1 cellular context compared by ENCODE assay signal in the genomic region with DNA sequence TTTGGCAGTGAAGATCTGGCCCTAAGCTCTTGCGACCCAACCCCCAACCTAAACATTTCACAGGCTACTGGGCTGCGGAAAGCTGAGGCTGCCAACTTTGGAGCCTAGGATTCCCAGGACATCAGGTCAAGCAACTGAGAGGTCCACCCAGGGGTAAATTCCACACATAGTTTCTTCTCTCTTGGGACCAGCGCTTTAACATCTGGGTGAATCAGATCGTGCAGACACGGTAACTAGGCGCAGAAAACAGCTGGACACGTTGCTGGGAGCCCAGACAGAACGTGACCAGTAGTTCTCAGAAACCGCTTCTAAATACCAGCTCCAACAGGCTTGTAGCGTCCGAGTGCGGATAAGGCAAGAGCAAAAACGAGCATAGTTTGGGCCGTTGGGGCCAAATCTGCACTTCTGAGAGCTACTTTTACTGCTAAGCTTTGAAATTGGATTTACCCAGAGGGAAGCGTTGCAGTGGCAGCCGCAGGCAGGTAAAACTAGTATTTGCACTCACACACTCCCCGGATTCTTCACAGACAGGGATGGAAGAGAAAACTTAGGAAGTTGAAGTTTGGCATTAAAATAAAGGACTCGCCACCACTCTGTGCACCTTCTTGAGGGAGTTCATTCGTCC.
TF ChIP-seq lines count a peak whose summit lies in the region.

No MANE protein-coding gene starts in this region.

TF ChIP-seq in HepG2, 621 proteins besides CTCF, POLR2A, EP300 and RAD21 (continued from another document and continues in another):
- TF ChIP-seq, protein P1, sequence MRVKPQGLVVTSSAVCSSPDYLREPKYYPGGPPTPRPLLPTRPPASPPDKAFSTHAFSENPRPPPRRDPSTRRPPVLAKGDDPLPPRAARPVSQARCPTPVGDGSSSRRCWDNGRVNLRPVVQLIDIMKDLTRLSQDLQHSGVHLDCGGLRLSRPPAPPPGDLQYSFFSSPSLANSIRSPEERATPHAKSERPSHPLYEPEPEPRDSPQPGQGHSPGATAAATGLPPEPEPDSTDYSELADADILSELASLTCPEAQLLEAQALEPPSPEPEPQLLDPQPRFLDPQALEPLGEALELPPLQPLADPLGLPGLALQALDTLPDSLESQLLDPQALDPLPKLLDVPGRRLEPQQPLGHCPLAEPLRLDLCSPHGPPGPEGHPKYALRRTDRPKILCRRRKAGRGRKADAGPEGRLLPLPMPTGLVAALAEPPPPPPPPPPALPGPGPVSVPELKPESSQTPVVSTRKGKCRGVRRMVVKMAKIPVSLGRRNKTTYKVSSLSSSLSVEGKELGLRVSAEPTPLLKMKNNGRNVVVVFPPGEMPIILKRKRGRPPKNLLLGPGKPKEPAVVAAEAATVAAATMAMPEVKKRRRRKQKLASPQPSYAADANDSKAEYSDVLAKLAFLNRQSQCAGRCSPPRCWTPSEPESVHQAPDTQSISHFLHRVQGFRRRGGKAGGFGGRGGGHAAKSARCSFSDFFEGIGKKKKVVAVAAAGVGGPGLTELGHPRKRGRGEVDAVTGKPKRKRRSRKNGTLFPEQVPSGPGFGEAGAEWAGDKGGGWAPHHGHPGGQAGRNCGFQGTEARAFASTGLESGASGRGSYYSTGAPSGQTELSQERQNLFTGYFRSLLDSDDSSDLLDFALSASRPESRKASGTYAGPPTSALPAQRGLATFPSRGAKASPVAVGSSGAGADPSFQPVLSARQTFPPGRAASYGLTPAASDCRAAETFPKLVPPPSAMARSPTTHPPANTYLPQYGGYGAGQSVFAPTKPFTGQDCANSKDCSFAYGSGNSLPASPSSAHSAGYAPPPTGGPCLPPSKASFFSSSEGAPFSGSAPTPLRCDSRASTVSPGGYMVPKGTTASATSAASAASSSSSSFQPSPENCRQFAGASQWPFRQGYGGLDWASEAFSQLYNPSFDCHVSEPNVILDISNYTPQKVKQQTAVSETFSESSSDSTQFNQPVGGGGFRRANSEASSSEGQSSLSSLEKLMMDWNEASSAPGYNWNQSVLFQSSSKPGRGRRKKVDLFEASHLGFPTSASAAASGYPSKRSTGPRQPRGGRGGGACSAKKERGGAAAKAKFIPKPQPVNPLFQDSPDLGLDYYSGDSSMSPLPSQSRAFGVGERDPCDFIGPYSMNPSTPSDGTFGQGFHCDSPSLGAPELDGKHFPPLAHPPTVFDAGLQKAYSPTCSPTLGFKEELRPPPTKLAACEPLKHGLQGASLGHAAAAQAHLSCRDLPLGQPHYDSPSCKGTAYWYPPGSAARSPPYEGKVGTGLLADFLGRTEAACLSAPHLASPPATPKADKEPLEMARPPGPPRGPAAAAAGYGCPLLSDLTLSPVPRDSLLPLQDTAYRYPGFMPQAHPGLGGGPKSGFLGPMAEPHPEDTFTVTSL (CRISPR knock-in tag; IDR thresholded peaks at IDR 0.05; ENCODE audit: borderline replicate concordance) = no peak
- 0 out of 2 replicates have a peak, but pooled peaks have one; percentile 49 for TF ChIP-seq ZNF264 (CRISPR knock-in tag; IDR thresholded peaks at IDR 0.05)
- TF ChIP-seq ETS1 (CRISPR knock-in tag; IDR thresholded peaks at IDR 0.05) = no peak
- 0 out of 2 replicates have a peak, but pooled peaks have one; percentile 25 for TF ChIP-seq ZNF83 (CRISPR knock-in tag; IDR thresholded peaks at IDR 0.05; ENCODE audit: borderline replicate concordance)
- no peak for TF ChIP-seq ZSCAN22 (CRISPR knock-in tag; IDR thresholded peaks at IDR 0.05)
- TF ChIP-seq ZNF776 (CRISPR knock-in tag; IDR thresholded peaks at IDR 0.05) = no peak
- TF ChIP-seq ZNF556 (CRISPR knock-in tag; IDR thresholded peaks at IDR 0.05; ENCODE audit: borderline replicate concordance) = 0 out of 2 replicates have a peak, but pooled peaks have one; percentile 22
- 0 out of 2 replicates have a peak, but pooled peaks have one; percentile 34 for TF ChIP-seq ZNF136 (CRISPR knock-in tag; IDR thresholded peaks at IDR 0.05; ENCODE audit: low read depth)
- TF ChIP-seq, protein P2, sequence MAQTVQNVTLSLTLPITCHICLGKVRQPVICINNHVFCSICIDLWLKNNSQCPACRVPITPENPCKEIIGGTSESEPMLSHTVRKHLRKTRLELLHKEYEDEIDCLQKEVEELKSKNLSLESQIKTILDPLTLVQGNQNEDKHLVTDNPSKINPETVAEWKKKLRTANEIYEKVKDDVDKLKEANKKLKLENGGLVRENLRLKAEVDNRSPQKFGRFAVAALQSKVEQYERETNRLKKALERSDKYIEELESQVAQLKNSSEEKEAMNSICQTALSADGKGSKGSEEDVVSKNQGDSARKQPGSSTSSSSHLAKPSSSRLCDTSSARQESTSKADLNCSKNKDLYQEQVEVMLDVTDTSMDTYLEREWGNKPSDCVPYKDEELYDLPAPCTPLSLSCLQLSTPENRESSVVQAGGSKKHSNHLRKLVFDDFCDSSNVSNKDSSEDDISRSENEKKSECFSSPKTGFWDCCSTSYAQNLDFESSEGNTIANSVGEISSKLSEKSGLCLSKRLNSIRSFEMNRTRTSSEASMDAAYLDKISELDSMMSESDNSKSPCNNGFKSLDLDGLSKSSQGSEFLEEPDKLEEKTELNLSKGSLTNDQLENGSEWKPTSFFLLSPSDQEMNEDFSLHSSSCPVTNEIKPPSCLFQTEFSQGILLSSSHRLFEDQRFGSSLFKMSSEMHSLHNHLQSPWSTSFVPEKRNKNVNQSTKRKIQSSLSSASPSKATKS (CRISPR knock-in tag; IDR thresholded peaks at IDR 0.05) = no peak
- TF ChIP-seq ZBTB37 (CRISPR knock-in tag; IDR thresholded peaks at IDR 0.05) = no peak
- TF ChIP-seq ZNF230 (CRISPR knock-in tag; IDR thresholded peaks at IDR 0.05) = peak; percentile 21; the same call in 1 of the 2 replicates
- no peak for TF ChIP-seq AHR (CRISPR knock-in tag; IDR thresholded peaks at IDR 0.05)
- TF ChIP-seq ZNF451 (CRISPR knock-in tag; IDR thresholded peaks at IDR 0.05) = no peak
- TF ChIP-seq ASH2L (IDR thresholded peaks at IDR 0.05; ENCODE audit: insufficient read length, low read depth, low read length) = peak; percentile 83
- no peak for TF ChIP-seq GMEB2 (CRISPR knock-in tag; IDR thresholded peaks at IDR 0.05; ENCODE audit: low read depth)
- TF ChIP-seq AKAP8 (CRISPR knock-in tag; IDR thresholded peaks at IDR 0.05) = no peak
- TF ChIP-seq THYN1 (CRISPR knock-in tag; IDR thresholded peaks at IDR 0.05; ENCODE audit: borderline replicate concordance, low read depth) = no peak
- TF ChIP-seq DNMT1 (CRISPR knock-in tag; IDR thresholded peaks at IDR 0.05) = no peak
- TF ChIP-seq ZNF580 (CRISPR knock-in tag; IDR thresholded peaks at IDR 0.05; ENCODE audit: borderline replicate concordance, low read depth) = no peak
- no peak for TF ChIP-seq POGZ (CRISPR knock-in tag; IDR thresholded peaks at IDR 0.05)
- TF ChIP-seq, protein P3, sequence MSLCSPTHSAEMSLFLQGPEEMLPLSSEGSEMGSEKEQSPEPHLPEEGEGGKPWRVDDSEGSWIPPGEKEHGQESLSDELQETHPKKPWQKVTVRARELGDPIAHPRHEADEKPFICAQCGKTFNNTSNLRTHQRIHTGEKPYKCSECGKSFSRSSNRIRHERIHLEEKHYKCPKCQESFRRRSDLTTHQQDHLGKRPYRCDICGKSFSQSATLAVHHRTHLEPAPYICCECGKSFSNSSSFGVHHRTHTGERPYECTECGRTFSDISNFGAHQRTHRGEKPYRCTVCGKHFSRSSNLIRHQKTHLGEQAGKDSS (CRISPR knock-in tag; IDR thresholded peaks at IDR 0.05; ENCODE audit: borderline replicate concordance, low read depth) = no peak
- no peak for TF ChIP-seq ZNF547 (CRISPR knock-in tag; IDR thresholded peaks at IDR 0.05)
- TF ChIP-seq ESRRA (CRISPR knock-in tag; IDR thresholded peaks at IDR 0.05; ENCODE audit: low read depth) = 0 out of 2 replicates have a peak, but pooled peaks have one; percentile 10
- TF ChIP-seq, protein P4, sequence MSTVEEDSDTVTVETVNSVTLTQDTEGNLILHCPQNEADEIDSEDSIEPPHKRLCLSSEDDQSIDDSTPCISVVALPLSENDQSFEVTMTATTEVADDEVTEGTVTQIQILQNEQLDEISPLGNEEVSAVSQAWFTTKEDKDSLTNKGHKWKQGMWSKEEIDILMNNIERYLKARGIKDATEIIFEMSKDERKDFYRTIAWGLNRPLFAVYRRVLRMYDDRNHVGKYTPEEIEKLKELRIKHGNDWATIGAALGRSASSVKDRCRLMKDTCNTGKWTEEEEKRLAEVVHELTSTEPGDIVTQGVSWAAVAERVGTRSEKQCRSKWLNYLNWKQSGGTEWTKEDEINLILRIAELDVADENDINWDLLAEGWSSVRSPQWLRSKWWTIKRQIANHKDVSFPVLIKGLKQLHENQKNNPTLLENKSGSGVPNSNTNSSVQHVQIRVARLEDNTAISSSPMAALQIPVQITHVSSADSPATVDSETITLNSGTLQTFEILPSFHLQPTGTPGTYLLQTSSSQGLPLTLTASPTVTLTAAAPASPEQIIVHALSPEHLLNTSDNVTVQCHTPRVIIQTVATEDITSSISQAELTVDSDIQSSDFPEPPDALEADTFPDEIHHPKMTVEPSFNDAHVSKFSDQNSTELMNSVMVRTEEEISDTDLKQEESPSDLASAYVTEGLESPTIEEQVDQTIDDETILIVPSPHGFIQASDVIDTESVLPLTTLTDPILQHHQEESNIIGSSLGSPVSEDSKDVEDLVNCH (CRISPR knock-in tag; IDR thresholded peaks at IDR 0.05) = no peak
- TF ChIP-seq TERF1 (CRISPR knock-in tag; IDR thresholded peaks at IDR 0.05) = no peak
- no peak for TF ChIP-seq JUND (CRISPR knock-in tag; IDR thresholded peaks at IDR 0.05)
- TF ChIP-seq, protein P5, sequence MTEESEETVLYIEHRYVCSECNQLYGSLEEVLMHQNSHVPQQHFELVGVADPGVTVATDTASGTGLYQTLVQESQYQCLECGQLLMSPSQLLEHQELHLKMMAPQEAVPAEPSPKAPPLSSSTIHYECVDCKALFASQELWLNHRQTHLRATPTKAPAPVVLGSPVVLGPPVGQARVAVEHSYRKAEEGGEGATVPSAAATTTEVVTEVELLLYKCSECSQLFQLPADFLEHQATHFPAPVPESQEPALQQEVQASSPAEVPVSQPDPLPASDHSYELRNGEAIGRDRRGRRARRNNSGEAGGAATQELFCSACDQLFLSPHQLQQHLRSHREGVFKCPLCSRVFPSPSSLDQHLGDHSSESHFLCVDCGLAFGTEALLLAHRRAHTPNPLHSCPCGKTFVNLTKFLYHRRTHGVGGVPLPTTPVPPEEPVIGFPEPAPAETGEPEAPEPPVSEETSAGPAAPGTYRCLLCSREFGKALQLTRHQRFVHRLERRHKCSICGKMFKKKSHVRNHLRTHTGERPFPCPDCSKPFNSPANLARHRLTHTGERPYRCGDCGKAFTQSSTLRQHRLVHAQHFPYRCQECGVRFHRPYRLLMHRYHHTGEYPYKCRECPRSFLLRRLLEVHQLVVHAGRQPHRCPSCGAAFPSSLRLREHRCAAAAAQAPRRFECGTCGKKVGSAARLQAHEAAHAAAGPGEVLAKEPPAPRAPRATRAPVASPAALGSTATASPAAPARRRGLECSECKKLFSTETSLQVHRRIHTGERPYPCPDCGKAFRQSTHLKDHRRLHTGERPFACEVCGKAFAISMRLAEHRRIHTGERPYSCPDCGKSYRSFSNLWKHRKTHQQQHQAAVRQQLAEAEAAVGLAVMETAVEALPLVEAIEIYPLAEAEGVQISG (CRISPR knock-in tag; IDR thresholded peaks at IDR 0.05) = no peak
- TF ChIP-seq RFX5 (IDR thresholded peaks at IDR 0.05; ENCODE audit: low read depth, low read length) = no peak
- TF ChIP-seq, protein P6, sequence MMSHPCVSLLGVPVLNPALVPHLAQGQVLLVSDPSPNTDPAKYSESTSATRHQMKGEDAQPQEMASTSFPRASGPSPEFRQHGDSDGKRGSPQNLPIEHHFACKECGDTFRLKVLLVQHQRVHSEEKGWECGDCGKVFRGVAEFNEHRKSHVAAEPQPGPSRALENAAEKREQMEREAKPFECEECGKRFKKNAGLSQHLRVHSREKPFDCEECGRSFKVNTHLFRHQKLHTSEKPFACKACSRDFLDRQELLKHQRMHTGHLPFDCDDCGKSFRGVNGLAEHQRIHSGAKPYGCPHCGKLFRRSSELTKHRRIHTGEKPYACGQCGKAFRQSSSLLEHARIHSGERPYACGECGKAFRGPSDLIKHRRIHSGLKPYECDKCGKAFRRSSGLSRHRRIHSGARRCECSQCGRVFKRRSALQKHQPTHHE (CRISPR knock-in tag; IDR thresholded peaks at IDR 0.05; ENCODE audit: borderline replicate concordance) = no peak
- 0 out of 2 replicates have a peak, but pooled peaks have one; percentile 12 for TF ChIP-seq DNMT3B (CRISPR knock-in tag; conservative IDR thresholded peaks at IDR 0.05)
- no peak for TF ChIP-seq ZNF260 (CRISPR knock-in tag; IDR thresholded peaks at IDR 0.05; ENCODE audit: borderline replicate concordance, low read depth)
- TF ChIP-seq ZNF256 (CRISPR knock-in tag; conservative IDR thresholded peaks at IDR 0.05) = peak; percentile 97; the same call in 1 of the 2 replicates
